In the genomic region with DNA sequence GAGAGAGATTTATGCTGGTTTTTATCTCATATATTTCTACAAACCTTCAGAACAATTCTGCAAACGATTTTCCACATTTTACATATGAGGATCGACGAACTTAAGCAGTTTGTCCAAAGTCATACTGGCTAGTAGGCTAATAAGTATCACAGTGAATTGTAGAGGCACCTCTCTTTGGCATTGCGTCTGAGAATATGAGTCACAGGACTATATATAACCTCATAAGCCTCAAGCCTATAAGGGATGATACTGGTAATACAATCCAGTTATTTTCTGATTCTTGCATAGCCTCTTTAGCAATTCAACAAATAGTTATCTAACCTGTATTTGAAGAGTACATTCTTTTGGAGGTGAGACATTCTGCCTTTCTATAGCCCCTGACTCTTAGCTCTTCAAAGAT, we compare ENCODE assay signal across 23 cellular contexts.
"Had no signal": no experiment of that assay in that cellular context is flagged by ENCODE, and none has a peak within 500 bp of the region (broad histone marks: within the 10 kb centered on the region; RNA-seq: fewer than 3 reads in every experiment).

No MANE protein-coding gene starts in this region.

- H3K4me3 ChIP-seq: cardiac muscle cell, mucosa of descending colon, tibial artery had no signal

- DNase-seq: activated CD4-positive, alpha-beta memory T cell treated with anti-CD3 and anti-CD28 coated beads for 36 hours; activated CD4-positive, alpha-beta T cell treated with anti-CD3 and anti-CD28 coated beads for 48 hours; activated CD4-positive, CD25-positive, alpha-beta regulatory T cell; activated effector memory CD4-positive, alpha-beta T cell treated with Interleukin-2 at 50 U/mL for 16 hours; activated naive CD4-positive, alpha-beta T cell treated with anti-CD3 and anti-CD28 coated beads for 36 hours; activated naive CD8-positive, alpha-beta T cell treated with anti-CD3 and anti-CD28 coated beads, Interleukin-2, amount 10 ng/mL, durations not matched to agents 7 days and 5 days; activated T-cell treated with anti-CD3 and anti-CD28 coated beads, Interleukin-2, amount 50 U/mL, for 48 hours; effector CD4-positive, alpha-beta T cell; erythroblast; foreskin melanocyte; glutamatergic neuron; hypothalamus; mesendoderm; mucosa of descending colon; naive B cell; nucleus accumbens; right cardiac atrium; small intestine; stimulated activated CD4-positive, alpha-beta T cell treated with anti-CD3 and anti-CD28 coated beads, Interleukin-2, amount 100 ng/mL, for 24 hours; stimulated activated naive CD8-positive, alpha-beta T cell treated with anti-CD3 and anti-CD28 coated beads, Interleukin-15, amount 100 ng/mL, for 72 hours; tibial artery had no signal

- H3K27me3 ChIP-seq: cardiac muscle cell, tibial artery had no signal

- H3K4me1 ChIP-seq: tibial artery had no signal

- H3K9me3 ChIP-seq: mucosa of descending colon had no signal

- H3K36me3 ChIP-seq: cardiac muscle cell, tibial artery had no signal

- H3K27ac ChIP-seq: cardiac muscle cell, tibial artery had no signal

- ATAC-seq: mucosa of descending colon; right cardiac atrium; stimulated activated effector memory CD8-positive, alpha-beta T cell treated with anti-CD3 and anti-CD28 coated beads, Interleukin-12 subunit alpha, Interleukin-12 subunit beta, amount 100 ng/mL, for 72 hours; stimulated activated naive CD8-positive, alpha-beta T cell treated with anti-CD3 and anti-CD28 coated beads, Interleukin-15, amount 100 ng/mL, for 72 hours had no signal
